ENCODE assay signal across 10 cellular contexts in genomic region chr19:19537321-19538048, GRCh38. TPM values are rescaled to one million over a fixed set of nuclear protein-coding genes. Genes with fewer than 3 reads are reported as not detected.
DNase-seq lines count a peak whose midpoint lies in the region; ATAC-seq, FAIRE-seq and TF ChIP-seq lines count a peak whose summit lies in the region.
"Had no signal": no experiment of that assay in that cellular context is flagged by ENCODE, and none has a peak within 500 bp of the region (broad histone marks: within the 10 kb centered on the region; RNA-seq: fewer than 3 reads in every experiment).

No MANE protein-coding gene starts in this region.

- H3K9ac ChIP-seq in astrocyte (ENCODE audit: low read length) = no peak overlapping the region

- H3K27me3 ChIP-seq in astrocyte (ENCODE audit: insufficient read depth, low read length) = peaks cover 22% of the 10 kb centered on the region
- peaks cover 37 to 54% (median 53%) of the 10 kb centered on the region in 3 donors for H3K27me3 ChIP-seq in sigmoid colon

- H3K79me2 ChIP-seq in astrocyte (ENCODE audit: insufficient read depth, low read length) = no peaks in the 10 kb centered on the region

- peaks cover 12% of the 10 kb centered on the region for H4K20me1 ChIP-seq in astrocyte (ENCODE audit: insufficient read depth, low read length)

- H3K27ac ChIP-seq in astrocyte (ENCODE audit: low read depth, low read length) (no peak overlapping the region), sigmoid colon (no peak overlapping the region)

- H3K27me3 Mint-ChIP-seq in astrocyte (ENCODE audit: low read depth, unreplicated experiment) (peaks cover 13% of the 10 kb centered on the region), mesothelial cell of epicardium (ENCODE audit: low read depth) (peaks cover 6% of the 10 kb centered on the region)

- H3K4me3 Mint-ChIP-seq in astrocyte (ENCODE audit: unreplicated experiment) (peak overlapping the region; percentile 27), mesothelial cell of epicardium (peak overlapping the region; percentile 70)

- no peak for TF ChIP-seq POLR2A in sigmoid colon (IDR thresholded peaks at IDR 0.05)

- in situ Hi-C loops in ACHN (cut with HindIII; ENCODE audit: low pct_ligation_motif_present, low pct_unique_long_range_greater_than_20kb, low sequenced_read_pairs) = no loop called here

- H3K4me1 ChIP-seq in astrocyte (ENCODE audit: insufficient read depth, low read length) (peaks cover 4% of the 10 kb centered on the region), sigmoid colon (peaks cover 0 to 42% (median 38%) of the 10 kb centered on the region in 4 donors)

- no peaks in the 10 kb centered on the region for H3K9me3 ChIP-seq in astrocyte (ENCODE audit: insufficient read depth, low read depth, low read length)
- no peaks in the 10 kb centered on the region for H3K9me3 ChIP-seq in sigmoid colon

- no peak for TF ChIP-seq EP300 in sigmoid colon (IDR thresholded peaks at IDR 0.05)

- 30 to 43% methylated on average over 56 of the region's 56 CpGs for WGBS in sigmoid colon, 2 donors

- no peak overlapping the region for H2AFZ ChIP-seq in astrocyte (ENCODE audit: low read depth, low read length)

- peak; percentile 69 for DNase-seq in AG20443 (ENCODE audit: low spot score)
- DNase-seq in Daoy (ENCODE audit: low read depth) = peak; percentile 42
- no peak for DNase-seq in astrocyte (ENCODE audit: low read depth)
- DNase-seq in mesothelial cell of epicardium (ENCODE audit: low spot score in 2 of 2, unreplicated experiment in 2 of 2) = no peak
- DNase-seq in sigmoid colon = no peak
- no peak for DNase-seq in ACHN
- DNase-seq in ureter (ENCODE audit: low spot score) = no peak
- DNase-seq: KG1 had no signal

- peaks cover 6% of the 10 kb centered on the region for H3K36me3 Mint-ChIP-seq in astrocyte (ENCODE audit: low read depth, unreplicated experiment)
- H3K36me3 Mint-ChIP-seq in mesothelial cell of epicardium = no peaks in the 10 kb centered on the region

- intact Hi-C loops in sigmoid colon (cut with DNase I) = no loop called here

- ATAC-seq in GM21737 (IDR thresholded peaks at IDR 0.05; ENCODE audit: unreplicated experiment) = no peak

- H3K27ac Mint-ChIP-seq in astrocyte (ENCODE audit: unreplicated experiment) (no peak overlapping the region), mesothelial cell of epicardium (no peak overlapping the region)
- H3K27ac Mint-ChIP-seq: T-helper 1 cell treated with Interleukin-12 subunit alpha and Interleukin-12 subunit beta and Interleukin-4 antibody, amounts not matched to agents 30 μg/mL and 1 μg/mL, for 36 hours had no signal

- peak overlapping the region; percentile 72 for H3K4me2 ChIP-seq in astrocyte (ENCODE audit: low read length)

- H3K4me3 ChIP-seq in astrocyte (ENCODE audit: insufficient read depth, low read depth, low read length) (no peak overlapping the region), sigmoid colon (peak overlapping the region in 2 of 4 donors; percentile 3 to 19)

- peaks cover 2% of the 10 kb centered on the region for H3K9me3 Mint-ChIP-seq in astrocyte (ENCODE audit: unreplicated experiment)
- no peaks in the 10 kb centered on the region for H3K9me3 Mint-ChIP-seq in mesothelial cell of epicardium
- H3K9me3 Mint-ChIP-seq: T-helper 1 cell treated with Interleukin-12 subunit alpha and Interleukin-12 subunit beta and Interleukin-4 antibody, amounts not matched to agents 30 μg/mL and 1 μg/mL, for 36 hours had no signal

- no peak for TF ChIP-seq CTCF in astrocyte (IDR thresholded peaks at IDR 0.05; ENCODE audit: insufficient read depth, low read depth, low read length)
- TF ChIP-seq CTCF in mesothelial cell of epicardium (IDR thresholded peaks at IDR 0.05; ENCODE audit: unreplicated experiment) = no peak
- TF ChIP-seq CTCF in sigmoid colon (IDR thresholded peaks at IDR 0.05) = no peak

- FAIRE-seq in astrocyte (lab: Jason Lieb, UNC) = no peak

- H3K4me1 Mint-ChIP-seq in astrocyte (ENCODE audit: low read depth, unreplicated experiment) = peaks cover 14% of the 10 kb centered on the region
- H3K4me1 Mint-ChIP-seq in mesothelial cell of epicardium = peaks cover 26% of the 10 kb centered on the region

- H3K36me3 ChIP-seq in astrocyte (ENCODE audit: insufficient read depth, low read length) = no peaks in the 10 kb centered on the region
- H3K36me3 ChIP-seq in sigmoid colon = no peaks in the 10 kb centered on the region

RNA-seq across cellular contexts. Expression of gene CILP2, which starts 0.6 kb away (rescaled TPM):
- 0.40 and 1.0 TPM in 2 replicates for total RNA-seq in Daoy (2014; rRNA removed; shearing (Covaris generic))
- total RNA-seq in astrocyte (3.9 and 6.0 TPM in 2 replicates), mesothelial cell of epicardium (22.7 to 23.2 TPM (median 23.2 TPM) in 3 replicates), sigmoid colon (under 1 TPM in 1 of 4 donors, not detected in 3; 0.16 TPM), ureter (2.3 TPM)
- polyA plus RNA-seq in sigmoid colon = under 1 TPM in 1 of 3 donors, not detected in 2; 0.29 TPM

RNA-seq across cellular contexts. Expression of gene YJEFN3, which starts 8.8 kb away (rescaled TPM):
- 1.4 and 2.7 TPM in 2 replicates for total RNA-seq in Daoy (2014; rRNA removed; shearing (Covaris generic))
- total RNA-seq in astrocyte = 8.1 and 9.8 TPM in 2 replicates
- total RNA-seq in mesothelial cell of epicardium = 19.0 to 22.6 TPM (median 20.7 TPM) in 3 replicates
- total RNA-seq in sigmoid colon = 1 to 10 TPM in 3 of 4 donors, under 1 TPM in 1; 0.71 to 3.1 (median 1.9) TPM
- 10 to 100 TPM in 1 of 3 donors, not detected in 2; 14.4 TPM for polyA plus RNA-seq in sigmoid colon
- total RNA-seq in ureter = 14.1 TPM

RNA-seq across cellular contexts. Expression of gene NDUFA13, which starts 21.5 kb away (rescaled TPM):
- total RNA-seq in Daoy (2014; rRNA removed; shearing (Covaris generic)) = 96.6 and 152 TPM in 2 replicates
- total RNA-seq in astrocyte (311 and 347 TPM in 2 replicates), mesothelial cell of epicardium (338 to 343 TPM (median 342 TPM) in 3 replicates), sigmoid colon (100 to 1,000 TPM in 1 of 4 donors, 10 to 100 TPM in 3; 31.3 to 110 (median 55.4) TPM), ureter (369 TPM)
- 100 to 1,000 TPM; 239 to 339 (median 283) TPM for polyA plus RNA-seq in sigmoid colon

RNA-seq across cellular contexts. Expression of gene TSSK6, which starts 22.1 kb away (rescaled TPM):
- 1.8 and 3.1 TPM in 2 replicates for total RNA-seq in Daoy (2014; rRNA removed; shearing (Covaris generic))
- total RNA-seq in astrocyte = 1.8 TPM in 2 replicates
- total RNA-seq in mesothelial cell of epicardium = 1.9 to 2.3 TPM (median 2.1 TPM) in 3 replicates
- 1 to 10 TPM; 1.2 to 3.3 (median 1.5) TPM for total RNA-seq in sigmoid colon
- polyA plus RNA-seq in sigmoid colon = 1 to 10 TPM; 1.2 to 3.0 (median 2.4) TPM
- 3.4 TPM for total RNA-seq in ureter

Comparison
In these comparisons a context has a peak if more than half of its experiments do, and no peak if none do; other contexts are left out.
1. DNase-seq: peak in AG20443 (single experiment) and Daoy (single experiment); none in astrocyte (single experiment), mesothelial cell of epicardium (0 of 2), sigmoid colon (single experiment), ACHN (single experiment) and ureter (single experiment).